ENCODE assay signal across 2 cellular contexts in genomic region chr20:64055893-64056638, GRCh38.
TF ChIP-seq lines count a peak whose summit lies in the region.

No MANE protein-coding gene starts in this region.

TF ChIP-seq in IMR-90, 13 proteins besides CTCF, POLR2A, EP300 and RAD21:
- TF ChIP-seq MAZ (IDR thresholded peaks at IDR 0.05; ENCODE audit: borderline replicate concordance, low read depth, low read length) (no peak), RFX5 (IDR thresholded peaks at IDR 0.05; ENCODE audit: low read depth, low read length) (no peak), RCOR1 (IDR thresholded peaks at IDR 0.05; ENCODE audit: insufficient replicate concordance, low read length) (no peak), SMC3 (IDR thresholded peaks at IDR 0.05; ENCODE audit: low read depth, low read length) (no peak), FOS (IDR thresholded peaks at IDR 0.05; ENCODE audit: low read depth, low read length) (no peak), MAFK (IDR thresholded peaks at IDR 0.05; ENCODE audit: low read depth, low read length) (no peak), MXI1 (IDR thresholded peaks at IDR 0.05; ENCODE audit: borderline replicate concordance, low read depth, low read length) (no peak), BHLHE40 (IDR thresholded peaks at IDR 0.05; ENCODE audit: low read depth, low read length) (no peak), CEBPB (IDR thresholded peaks at IDR 0.05; ENCODE audit: low read depth, low read length) (no peak), ELK1 (IDR thresholded peaks at IDR 0.05; ENCODE audit: borderline replicate concordance, low read depth, low read length) (no peak)

TF ChIP-seq in HEK293T, 16 proteins besides CTCF, POLR2A, EP300 and RAD21:
- TF ChIP-seq TARDBP (IDR thresholded peaks at IDR 0.05), result no peak
- no peak for TF ChIP-seq L3MBTL2 (conservative IDR thresholded peaks at IDR 0.05)
- TF ChIP-seq ZNF384 (IDR thresholded peaks at IDR 0.05), result no peak
- no peak for TF ChIP-seq ARNT (IDR thresholded peaks at IDR 0.05)
- TF ChIP-seq PKNOX1 (IDR thresholded peaks at IDR 0.05), result no peak
- no peak for TF ChIP-seq NFRKB (IDR thresholded peaks at IDR 0.05)
- no peak for TF ChIP-seq FOXM1 (IDR thresholded peaks at IDR 0.05; ENCODE audit: borderline replicate concordance)
